13 cellular contexts compared by ENCODE assay signal in genomic region chr7:21771906-21772610, GRCh38.
DNase-seq lines count a peak whose midpoint lies in the region; ATAC-seq and TF ChIP-seq lines count a peak whose summit lies in the region.
"Had no signal": no experiment of that assay in that cellular context is flagged by ENCODE, and none has a peak within 500 bp of the region (broad histone marks: within the 10 kb centered on the region; RNA-seq: fewer than 3 reads in every experiment).

No MANE protein-coding gene starts in this region.

- intact Hi-C loops in A673 (cut with micrococcal nuclease; ENCODE audit: unreplicated experiment) = loop anchor here (5.0 kb wide), 3 partner anchors 140 to 310 kb away; no protein-coding TSS in a partner anchor
- intact Hi-C loops in body of pancreas (cut with DNase I) = no loop called here

- peaks cover 78% of the 10 kb centered on the region for H3K4me1 Mint-ChIP-seq in WTC11
- H3K4me1 Mint-ChIP-seq: B cell had no signal

- no peaks in the 10 kb centered on the region for H3F3A ChIP-seq in GM23248 (ENCODE audit: insufficient read depth)

- BruUV-seq in A673 (replicated peaks; lab: Mats Ljungman, UMichigan) = no TSS peak

- no peaks in the 10 kb centered on the region for H3K9me3 Mint-ChIP-seq in WTC11

- peaks cover 3% of the 10 kb centered on the region; the same call in 1 of the 2 replicates for H3K27me3 Mint-ChIP-seq in WTC11 (ENCODE audit: low read depth)

- 1% methylated on average over 5 of the region's 5 CpGs for WGBS in GM23248 (ENCODE audit: low coverage in 1 of 2, low lambda C conversion rate in 2 of 2, missing lambda C conversion rate in 2 of 2), 2 experiments
- 18 to 20% methylated on average over 5 of the region's 5 CpGs for WGBS in body of pancreas, 2 donors

- peaks cover 96% of the 10 kb centered on the region for H3K27me3 ChIP-seq in A673 (replicated peaks; ENCODE audit: insufficient read depth, low read depth, low read length, poor library complexity)
- H3K27me3 ChIP-seq in GM23248 (replicated peaks; ENCODE audit: insufficient read depth) = peaks cover 22% of the 10 kb centered on the region
- no peaks in the 10 kb centered on the region for H3K27me3 ChIP-seq in body of pancreas
- H3K27me3 ChIP-seq: gastroesophageal sphincter, right lobe of liver, tibial artery had no signal

- CTCF ChIA-PET in A673 (lab: Charles Lee) (interaction anchor here (0.6 kb wide), 1 partner anchor 13 kb away, joined by 3 read pairs; no protein-coding TSS in a partner anchor), WTC11 (lab: Charles Lee) (interaction anchor here (0.7 to 1.6 kb wide), 6 partner anchors 57 to 1027 kb away, joined by 3 to 11 read pairs (median 3); no protein-coding TSS in a partner anchor)

- H4K20me1 ChIP-seq in GM23248 (ENCODE audit: insufficient read depth) = no peaks in the 10 kb centered on the region

- H3K4me3 ChIP-seq in A673 (ENCODE audit: low read depth, low read length, poor library complexity, severe bottlenecking) (no peak overlapping the region), GM23248 (no peak overlapping the region), body of pancreas (no peak overlapping the region)
- H3K4me3 ChIP-seq: gastroesophageal sphincter, right lobe of liver, tibial artery had no signal

- ATAC-seq in WTC11 (peak; percentile 65), HG03521 (IDR thresholded peaks at IDR 0.05; ENCODE audit: unreplicated experiment) (no peak), GM19328 (IDR thresholded peaks at IDR 0.05; ENCODE audit: unreplicated experiment) (no peak), body of pancreas (no peak), HG02938 (IDR thresholded peaks at IDR 0.05; ENCODE audit: unreplicated experiment) (no peak)
- ATAC-seq: gastroesophageal sphincter, right lobe of liver had no signal

- no peaks in the 10 kb centered on the region for H3K36me3 Mint-ChIP-seq in WTC11

- H2AFZ ChIP-seq in GM23248 = peak overlapping the region; percentile 51; the same call in 1 of the 2 replicates

- H3K27ac Mint-ChIP-seq in WTC11 = peak overlapping the region; percentile 92
- H3K27ac Mint-ChIP-seq: B cell had no signal

- in situ Hi-C loops in GM23248 (cut with MboI) = no loop called here

- H3K4me1 ChIP-seq in A673 (ENCODE audit: insufficient read depth, low read length, poor library complexity, severe bottlenecking) (peaks cover 12% of the 10 kb centered on the region), GM23248 (ENCODE audit: insufficient read depth) (peaks cover 4% of the 10 kb centered on the region; the same call in 1 of the 2 replicates), body of pancreas (no peaks in the 10 kb centered on the region)
- H3K4me1 ChIP-seq: right lobe of liver, tibial artery had no signal

- H3K79me2 ChIP-seq in GM23248 (ENCODE audit: insufficient read depth) = no peaks in the 10 kb centered on the region

- H3K4me2 ChIP-seq in GM23248 (ENCODE audit: unreplicated experiment) = peak overlapping the region; percentile 61

- peak overlapping the region; percentile 20 for H3K4me3 Mint-ChIP-seq in WTC11
- H3K4me3 Mint-ChIP-seq: B cell had no signal

- POLR2A ChIA-PET in A673 (lab: Charles Lee; ENCODE audit: low non-redundant PET) (interaction anchor here (0.7 kb wide), 1 partner anchor 152 kb away, joined by 4 read pairs; no protein-coding TSS in a partner anchor), WTC11 (lab: Charles Lee) (interaction anchor here (0.9 to 2.0 kb wide), 2 partner anchors 345 to 986 kb away, joined by 4 to 7 read pairs; partner anchors contain the start of gene SP4)

- H3K27ac ChIP-seq in A673 (ENCODE audit: low read depth, low read length, poor library complexity, severe bottlenecking) (no peak overlapping the region), GM23248 (no peak overlapping the region), body of pancreas (no peak overlapping the region)
- H3K27ac ChIP-seq: right lobe of liver, tibial artery had no signal

- DNase-seq in A673 (ENCODE audit: low spot score) = peak; percentile 89
- peak; percentile 3 for DNase-seq in GM23248
- peak; percentile 31 for DNase-seq in WTC11 (ENCODE audit: low spot score)
- peak; percentile 69 for DNase-seq in iPS DF 4.7 (ENCODE audit: extremely low read depth, low spot score)
- DNase-seq in body of pancreas = no peak
- DNase-seq: mesenchymal stem cell, right lobe of liver, tibial artery had no signal

- no peak for TF ChIP-seq CTCF in A673 (conservative IDR thresholded peaks at IDR 0.05; ENCODE audit: low read depth, low read length)
- no peak for TF ChIP-seq CTCF in WTC11 (IDR thresholded peaks at IDR 0.05)
- TF ChIP-seq CTCF in body of pancreas (IDR thresholded peaks at IDR 0.05) = no peak

- H3K36me3 ChIP-seq in A673 (ENCODE audit: insufficient read depth, low read length, poor library complexity, severe bottlenecking) = no peaks in the 10 kb centered on the region
- H3K36me3 ChIP-seq in GM23248 (ENCODE audit: low read depth) = no peaks in the 10 kb centered on the region
- no peaks in the 10 kb centered on the region for H3K36me3 ChIP-seq in body of pancreas (replicated peaks in 1 of 2; ENCODE audit: insufficient read depth in 1 of 2, low read depth in 2 of 2)
- H3K36me3 ChIP-seq: gastroesophageal sphincter, right lobe of liver, tibial artery had no signal

- H3K9ac ChIP-seq in GM23248 = no peak overlapping the region

- H3K9me3 ChIP-seq in A673 (ENCODE audit: low read depth, low read length, poor library complexity, severe bottlenecking) (no peaks in the 10 kb centered on the region), GM23248 (ENCODE audit: low read depth) (no peaks in the 10 kb centered on the region), body of pancreas (no peaks in the 10 kb centered on the region)
- H3K9me3 ChIP-seq: gastroesophageal sphincter, right lobe of liver, tibial artery had no signal

- no peaks in the 10 kb centered on the region for H3K9me2 ChIP-seq in GM23248 (ENCODE audit: insufficient read depth)

- TF ChIP-seq POLR2A in body of pancreas (IDR thresholded peaks at IDR 0.05) = no peak

TF ChIP-seq in WTC11, 78 proteins besides CTCF, POLR2A, EP300 and RAD21:
- 0 out of 2 replicates have a peak, but pooled peaks have one; percentile 41 for TF ChIP-seq TEAD1 (CRISPR knock-in tag; IDR thresholded peaks at IDR 0.05)
- TF ChIP-seq, protein P1, sequence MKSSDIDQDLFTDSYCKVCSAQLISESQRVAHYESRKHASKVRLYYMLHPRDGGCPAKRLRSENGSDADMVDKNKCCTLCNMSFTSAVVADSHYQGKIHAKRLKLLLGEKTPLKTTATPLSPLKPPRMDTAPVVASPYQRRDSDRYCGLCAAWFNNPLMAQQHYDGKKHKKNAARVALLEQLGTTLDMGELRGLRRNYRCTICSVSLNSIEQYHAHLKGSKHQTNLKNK (CRISPR knock-in tag; IDR thresholded peaks at IDR 0.05) = no peak
- 0 out of 2 replicates have a peak, but pooled peaks have one; percentile 21 for TF ChIP-seq FOXP4 (CRISPR knock-in tag; IDR thresholded peaks at IDR 0.05)
- TF ChIP-seq RELA (CRISPR knock-in tag; IDR thresholded peaks at IDR 0.05; ENCODE audit: borderline replicate concordance) = no peak

Comparison
In these comparisons a context has a peak if more than half of its experiments do, and no peak if none do; other contexts are left out.
1. DNase-seq: peak in A673 (single experiment), GM23248 (single experiment), WTC11 (single experiment) and iPS DF 4.7 (single experiment); none in body of pancreas (0 of 4).